ENCODE assay signal across 19 cellular contexts in the genomic region with DNA sequence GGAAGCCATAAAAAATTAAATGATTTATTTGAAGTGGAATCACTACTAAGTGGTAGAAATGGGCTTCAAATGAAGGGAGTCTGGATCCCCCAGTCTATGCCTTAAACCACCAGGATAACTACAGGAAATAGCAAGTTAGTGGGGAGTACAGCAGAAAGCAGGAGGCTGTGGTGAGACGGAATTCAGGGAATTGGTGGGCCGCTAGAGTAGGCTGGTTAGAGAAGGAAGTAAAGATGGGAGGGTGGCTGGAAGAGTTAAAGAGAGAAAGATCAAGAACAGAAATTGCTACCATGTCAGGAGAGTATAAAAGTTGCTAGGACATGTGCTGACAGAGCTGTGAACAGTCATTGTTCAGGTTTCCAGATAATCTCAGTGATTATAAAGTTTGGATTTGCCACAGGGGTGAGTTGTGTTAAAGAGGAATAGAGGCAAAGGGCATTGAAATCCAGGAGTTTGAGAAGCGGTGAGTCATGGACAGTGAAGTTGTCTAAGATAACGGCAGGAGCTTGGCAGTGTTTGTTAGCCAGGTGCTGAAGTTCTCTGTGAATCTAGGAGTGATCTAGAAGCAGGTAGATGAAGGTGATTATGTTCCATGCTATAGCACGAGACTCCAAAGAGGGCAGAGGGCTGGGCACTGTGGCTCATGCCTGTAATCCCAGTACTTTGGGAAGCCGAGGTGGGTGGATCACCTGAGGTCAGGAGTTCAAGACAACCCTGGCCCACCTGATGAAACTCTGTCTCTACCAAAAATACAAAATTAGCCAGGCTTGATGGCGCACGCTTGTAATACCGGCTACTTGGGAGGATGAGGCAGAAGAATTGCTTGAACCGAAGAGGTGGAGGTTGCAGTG. TPM values are rescaled to one million over a fixed set of nuclear protein-coding genes. Genes with fewer than 3 reads are reported as not detected.
DNase-seq lines count a peak whose midpoint lies in the region; ATAC-seq and TF ChIP-seq lines count a peak whose summit lies in the region.
"Had no signal": no experiment of that assay in that cellular context is flagged by ENCODE, and none has a peak within 500 bp of the region (broad histone marks: within the 10 kb centered on the region; RNA-seq: fewer than 3 reads in every experiment).

No MANE protein-coding gene starts in this region.

- H3K27ac Mint-ChIP-seq in MCF 10A (ENCODE audit: low read depth, unreplicated experiment), result peak overlapping the region; percentile 91
- H3K27ac Mint-ChIP-seq: activated B cell treated with CpG ODN at 0.5 μM for 24 hours had no signal

- TF ChIP-seq CTCF in MCF 10A (IDR thresholded peaks at IDR 0.05; ENCODE audit: unreplicated experiment), result no peak
- no peak for TF ChIP-seq CTCF in breast epithelium (IDR thresholded peaks at IDR 0.05)
- TF ChIP-seq CTCF in choroid plexus epithelial cell (conservative IDR thresholded peaks at IDR 0.05; ENCODE audit: low read depth, low read length), result no peak
- no peak for TF ChIP-seq CTCF in dorsolateral prefrontal cortex (IDR thresholded peaks at IDR 0.05 in 54 of 56, conservative IDR thresholded peaks at IDR 0.05 in 2 of 56; ENCODE audit: low read depth in 1 of 56, partially characterized antibody in 56 of 56)

- H3K23ac ChIP-seq in mesenchymal stem cell (ENCODE audit: low read length in 2 of 2), result no peak overlapping the region

- H3K36me3 ChIP-seq in breast epithelium, result no peaks in the 10 kb centered on the region
- H3K36me3 ChIP-seq in mesenchymal stem cell (ENCODE audit: control insufficient read depth in 1 of 2, insufficient read depth in 2 of 2, low read depth in 1 of 2, low read length in 2 of 2), result no peaks in the 10 kb centered on the region
- H3K36me3 ChIP-seq: left ventricle myocardium inferior, right atrium auricular region had no signal

- no peak overlapping the region for H2BK5ac ChIP-seq in mesenchymal stem cell (ENCODE audit: low read depth, low read length, poor library complexity, severe bottlenecking)

- no peaks in the 10 kb centered on the region for H3K79me1 ChIP-seq in mesenchymal stem cell (replicated peaks; ENCODE audit: low read length, poor library complexity, severe bottlenecking)

- H3K27ac ChIP-seq in breast epithelium (peak overlapping the region in 1 of 2 donors; percentile 76), mesenchymal stem cell (ENCODE audit: low read length, poor library complexity, severe bottlenecking) (no peak overlapping the region), dorsolateral prefrontal cortex (no peak overlapping the region)

- intact Hi-C loops in MCF 10A (cut with micrococcal nuclease), result no loop called here
- intact Hi-C loops in breast epithelium (cut with DNase I; ENCODE audit: low total_unique reads), result no loop called here
- intact Hi-C loops in dorsolateral prefrontal cortex (cut with DNase I), result no loop called here

- CTCF ChIA-PET in MCF 10A (lab: Yijun Ruan, JAX), result interaction anchor here (0.6 to 2.3 kb wide), 11 partner anchors 9 to 85 kb away, joined by 3 to 23 read pairs (median 3); a partner anchor contains a TSS
- CTCF ChIA-PET in HEK293T (lab: Yijun Ruan, JAX), result interaction anchor here (1.4 kb wide), 1 partner anchor 13 kb away, joined by 5 read pairs; no protein-coding TSS in a partner anchor

- no peaks in the 10 kb centered on the region for H3K36me3 Mint-ChIP-seq in MCF 10A (ENCODE audit: insufficient read depth, unreplicated experiment)
- H3K36me3 Mint-ChIP-seq: activated naive CD4-positive, alpha-beta T cell treated with anti-CD3 and anti-CD28 coated beads, Interleukin-2, amount 50 U/mL, for 72 hours; CD4-positive, alpha-beta memory T cell had no signal

- no peak overlapping the region for H3K14ac ChIP-seq in mesenchymal stem cell (ENCODE audit: low read length in 2 of 2)

- no TSS peak for BruUV-seq in MCF 10A (replicated peaks; lab: Mats Ljungman, UMichigan)

- no peak overlapping the region for H2BK15ac ChIP-seq in mesenchymal stem cell (ENCODE audit: low read depth, poor library complexity, severe bottlenecking)

- no peak overlapping the region for H2AK5ac ChIP-seq in mesenchymal stem cell (ENCODE audit: low read length, severe bottlenecking)

- no peak overlapping the region for H3K4me2 ChIP-seq in mesenchymal stem cell (ENCODE audit: low read length, poor library complexity, severe bottlenecking)

- no peak overlapping the region for H3K4me3 ChIP-seq in breast epithelium
- no peak overlapping the region for H3K4me3 ChIP-seq in choroid plexus epithelial cell (ENCODE audit: low read depth, low read length)
- H3K4me3 ChIP-seq in mesenchymal stem cell (ENCODE audit: insufficient read depth in 1 of 2, low read depth in 1 of 2, low read length in 2 of 2), result no peak overlapping the region
- H3K4me3 ChIP-seq in dorsolateral prefrontal cortex, result no peak overlapping the region
- H3K4me3 ChIP-seq: left ventricle myocardium inferior, right atrium auricular region had no signal

- H3K9ac ChIP-seq in mesenchymal stem cell (ENCODE audit: low read length), result no peak overlapping the region

- no peak overlapping the region for H2AFZ ChIP-seq in mesenchymal stem cell (ENCODE audit: low read depth, low read length)

- no peaks in the 10 kb centered on the region for H3K9me3 Mint-ChIP-seq in MCF 10A (ENCODE audit: unreplicated experiment)
- H3K9me3 Mint-ChIP-seq: activated B cell treated with CpG ODN at 0.5 μM for 24 hours; activated naive CD4-positive, alpha-beta T cell treated with anti-CD3 and anti-CD28 coated beads, Interleukin-2, amount 50 U/mL, for 72 hours; CD4-positive, alpha-beta memory T cell; nephron had no signal

- no peak for TF ChIP-seq POLR2A in breast epithelium (IDR thresholded peaks at IDR 0.05)

- H3K9me3 ChIP-seq in breast epithelium (no peaks in the 10 kb centered on the region), mesenchymal stem cell (ENCODE audit: control insufficient read depth, low read length) (no peaks in the 10 kb centered on the region)
- H3K9me3 ChIP-seq: left ventricle myocardium inferior, right atrium auricular region had no signal

- H4K8ac ChIP-seq in mesenchymal stem cell (ENCODE audit: low read length), result peak overlapping the region; percentile 59

- 83% methylated on average over 10 of the region's 10 CpGs for WGBS in mesenchymal stem cell

- POLR2A ChIA-PET in MCF 10A (lab: Yijun Ruan, JAX), result interaction anchor here (0.5 to 11.4 kb wide), 13 partner anchors 10 to 1337 kb away, joined by 3 to 305 read pairs (median 7); a partner anchor contains a TSS
- POLR2A ChIA-PET in HEK293T (lab: Yijun Ruan, JAX), result interaction anchor here (1.2 to 6.5 kb wide), 3 partner anchors 14 to 153 kb away, joined by 3 to 31 read pairs (median 4); a partner anchor contains a TSS

- peak overlapping the region; percentile 6 to 62 for H3K18ac ChIP-seq in mesenchymal stem cell (ENCODE audit: low read depth in 1 of 2, low read length in 2 of 2)

- DNase-seq in MCF 10A (ENCODE audit: unreplicated experiment) (peak; percentile 77), breast epithelium (ENCODE audit: low spot score in 2 of 2) (no peak), choroid plexus epithelial cell (ENCODE audit: low read depth) (peak; percentile 31), mesenchymal stem cell (peak; percentile 45), dorsolateral prefrontal cortex (no peak), HEK293T (ENCODE audit: extremely low spot score) (no peak), NCI-H187 (lab: John Stamatoyannopoulos, UW) (no peak)
- DNase-seq: ACHN; activated B cell treated with CpG ODN at 0.5 μM for 24 hours; CD4-positive, alpha-beta memory T cell; left ventricle myocardium inferior; NCI-H1417 treated with DMSO at 0.1 percent for 48 hours; NCI-H524 treated with DMSO at 0.1 percent for 48 hours; RPMI8226; stimulated activated CD4-positive, alpha-beta T cell treated with anti-CD3 and anti-CD28 coated beads, Interleukin-4, amount 100 ng/mL, for 4 hours had no signal

- H3K4me1 ChIP-seq in breast epithelium (no peaks in the 10 kb centered on the region), mesenchymal stem cell (ENCODE audit: control insufficient read depth, insufficient read depth, low read depth, low read length) (peaks cover 1% of the 10 kb centered on the region)

- H2BK12ac ChIP-seq in mesenchymal stem cell (ENCODE audit: low read length in 2 of 2), result peak overlapping the region; percentile 76 to 90

- H3K27me3 Mint-ChIP-seq in MCF 10A (ENCODE audit: insufficient read depth, unreplicated experiment), result no peaks in the 10 kb centered on the region

- peak overlapping the region in 1 of 2 experiments; percentile 54 for H3K4ac ChIP-seq in mesenchymal stem cell (ENCODE audit: low read depth in 1 of 2, low read length in 2 of 2)

- ATAC-seq in HG03354 (IDR thresholded peaks at IDR 0.05; ENCODE audit: poor library complexity, severe bottlenecking, unreplicated experiment), result no peak

- no peak overlapping the region for H3K4me3 Mint-ChIP-seq in MCF 10A (ENCODE audit: unreplicated experiment)
- H3K4me3 Mint-ChIP-seq: activated B cell treated with CpG ODN at 0.5 μM for 24 hours; CD4-positive, alpha-beta memory T cell; nephron had no signal

- peak overlapping the region; percentile 27 for H2BK120ac ChIP-seq in mesenchymal stem cell (ENCODE audit: low read depth, low read length)

- peak overlapping the region; percentile 64 for H4K91ac ChIP-seq in mesenchymal stem cell (ENCODE audit: low read length)

- H3K27me3 ChIP-seq in breast epithelium, result no peaks in the 10 kb centered on the region
- no peaks in the 10 kb centered on the region for H3K27me3 ChIP-seq in mesenchymal stem cell (ENCODE audit: control insufficient read depth in 1 of 2, insufficient read depth in 1 of 2, low read length in 2 of 2)
- H3K27me3 ChIP-seq in dorsolateral prefrontal cortex, result no peaks in the 10 kb centered on the region
- H3K27me3 ChIP-seq: right atrium auricular region had no signal

- H3K4me1 Mint-ChIP-seq in MCF 10A (ENCODE audit: insufficient read depth, unreplicated experiment), result peaks cover 66% of the 10 kb centered on the region
- H3K4me1 Mint-ChIP-seq: activated B cell treated with CpG ODN at 0.5 μM for 24 hours had no signal

TF ChIP-seq in HEK293T, 16 proteins besides CTCF, POLR2A, EP300 and RAD21 (continues in another document):
- no peak for TF ChIP-seq L3MBTL2 (conservative IDR thresholded peaks at IDR 0.05)
- TF ChIP-seq, protein P1, sequence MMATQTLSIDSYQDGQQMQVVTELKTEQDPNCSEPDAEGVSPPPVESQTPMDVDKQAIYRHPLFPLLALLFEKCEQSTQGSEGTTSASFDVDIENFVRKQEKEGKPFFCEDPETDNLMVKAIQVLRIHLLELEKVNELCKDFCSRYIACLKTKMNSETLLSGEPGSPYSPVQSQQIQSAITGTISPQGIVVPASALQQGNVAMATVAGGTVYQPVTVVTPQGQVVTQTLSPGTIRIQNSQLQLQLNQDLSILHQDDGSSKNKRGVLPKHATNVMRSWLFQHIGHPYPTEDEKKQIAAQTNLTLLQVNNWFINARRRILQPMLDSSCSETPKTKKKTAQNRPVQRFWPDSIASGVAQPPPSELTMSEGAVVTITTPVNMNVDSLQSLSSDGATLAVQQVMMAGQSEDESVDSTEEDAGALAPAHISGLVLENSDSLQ (IDR thresholded peaks at IDR 0.05), result no peak

RNA-seq across cellular contexts. Expression of a gene that starts 13.7 kb away (rescaled TPM):
- 17.9 and 20.2 TPM in 2 replicates for total RNA-seq in MCF 10A (2022)
- total RNA-seq in breast epithelium, result 10 to 100 TPM; 19.0 to 37.3 (median 26.2) TPM
- 11.7 TPM for polyA plus RNA-seq in mesenchymal stem cell (2013, experiment 1 of 2)
- polyA plus RNA-seq in mesenchymal stem cell (2013, experiment 2 of 2), result 11.6 TPM
- 10 to 100 TPM; 33.6 to 54.2 (median 42.3) TPM for total RNA-seq in dorsolateral prefrontal cortex

RNA-seq across cellular contexts. Expression of a gene that starts 43.4 kb away (rescaled TPM):
- total RNA-seq in MCF 10A (2022) (28.8 and 32.5 TPM in 2 replicates), breast epithelium (10 to 100 TPM; 17.3 to 48.3 (median 39.7) TPM), dorsolateral prefrontal cortex (10 to 100 TPM; 32.1 to 64.6 (median 44.8) TPM)
- polyA plus RNA-seq in mesenchymal stem cell (2013, experiment 1 of 2), result 9.7 TPM
- polyA plus RNA-seq in mesenchymal stem cell (2013, experiment 2 of 2), result 9.9 TPM

Comparison
In these comparisons a context has a peak if more than half of its experiments do, and no peak if none do; other contexts are left out.
1. DNase-seq: peak in MCF 10A (single experiment), choroid plexus epithelial cell (single experiment) and mesenchymal stem cell (single experiment); none in breast epithelium (0 of 2), dorsolateral prefrontal cortex (0 of 10), HEK293T (single experiment) and NCI-H187 (0 of 2).